ENCODE assay signal across 1 cellular context in the genomic region with DNA sequence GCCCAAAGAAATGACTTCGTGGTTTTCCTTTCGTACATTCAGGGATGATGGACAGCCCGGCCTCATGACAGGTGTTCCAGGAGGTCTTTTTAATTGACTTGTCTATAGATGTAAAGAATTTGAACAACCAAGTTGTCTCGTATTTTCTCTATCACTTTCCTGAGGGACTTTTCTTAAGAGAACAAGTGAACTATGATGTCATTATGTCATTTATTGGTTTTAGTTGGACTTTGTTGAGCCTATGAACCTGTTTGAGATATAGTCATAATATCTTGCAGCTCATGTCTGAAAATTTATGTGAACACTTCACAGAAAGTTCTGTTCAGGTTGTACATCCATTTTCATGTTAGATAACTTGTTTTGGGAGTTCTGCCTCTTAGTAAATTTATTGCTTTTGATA.
TF ChIP-seq lines count a peak whose summit lies in the region.

No MANE protein-coding gene starts in this region.

TF ChIP-seq in HepG2, 621 proteins besides CTCF, POLR2A, EP300 and RAD21 (continued from another document):
- TF ChIP-seq ATF7 (IDR thresholded peaks at IDR 0.05), result peak; percentile 83
- TF ChIP-seq ATF7 (CRISPR knock-in tag; IDR thresholded peaks at IDR 0.05), result no peak
